Comparison of ENCODE assay signal across 8 cellular contexts in genomic region chr20:25867776-25868649, GRCh38.
A peak's percentile ranks its signal among the peaks of the same experiment; 100 is the strongest.
DNase-seq lines count a peak whose midpoint lies in the region; ATAC-seq and TF ChIP-seq lines count a peak whose summit lies in the region.

No MANE protein-coding gene starts in this region.

- peak overlapping the region; percentile 22 for H3K27ac ChIP-seq in angular gyrus (ENCODE audit: low read depth, low read length)
- H3K27ac ChIP-seq in right cardiac atrium (ENCODE audit: low read length), result no peak overlapping the region
- no peak overlapping the region for H3K27ac ChIP-seq in psoas muscle
- H3K27ac ChIP-seq in aorta (ENCODE audit: low read depth in 1 of 2, low read length in 2 of 2), result no peak overlapping the region

- DNase-seq in DMS79 (lab: John Stamatoyannopoulos, UW) (peak; percentile 75), SHP77 treated with DMSO at 0.1 percent for 48 hours (lab: John Stamatoyannopoulos, UW) (peak; percentile 45), right cardiac atrium (peak; percentile 86 to 94 (median 94)), psoas muscle (peak; percentile 81 to 91), aorta (peak; percentile 89 to 94)

- TF ChIP-seq CTCF in psoas muscle (IDR thresholded peaks at IDR 0.05), result no peak

- H3K9me3 ChIP-seq in right cardiac atrium (ENCODE audit: control insufficient read depth, low read length), result no peaks in the 10 kb centered on the region
- H3K9me3 ChIP-seq in psoas muscle, result no peaks in the 10 kb centered on the region
- no peaks in the 10 kb centered on the region for H3K9me3 ChIP-seq in aorta (ENCODE audit: control insufficient read depth, low read length)

- H3K4me3 ChIP-seq in right cardiac atrium (ENCODE audit: low read length), result peak overlapping the region; percentile 50
- peak overlapping the region; percentile 69 for H3K4me3 ChIP-seq in psoas muscle
- H3K4me3 ChIP-seq in aorta (ENCODE audit: low read length in 2 of 2), result peak overlapping the region; percentile 32 to 57

- 18% methylated on average over 46 of the region's 46 CpGs for WGBS in right cardiac atrium
- 12 to 18% (median 15%) methylated on average over 41 to 46 of the region's 46 CpGs for WGBS in psoas muscle, 3 donors
- 13 to 18% methylated on average over 44 to 46 of the region's 46 CpGs for WGBS in aorta, 2 donors

- H3K27me3 ChIP-seq in right cardiac atrium (ENCODE audit: control insufficient read depth, insufficient read depth) (no peaks in the 10 kb centered on the region), psoas muscle (ENCODE audit: insufficient read depth in 3 of 3, low read length in 2 of 3) (no peaks in the 10 kb centered on the region), aorta (ENCODE audit: control insufficient read depth in 1 of 2, insufficient read depth in 2 of 2, low read length in 1 of 2) (no peaks in the 10 kb centered on the region)

- H3K4me1 ChIP-seq in right cardiac atrium (ENCODE audit: control insufficient read depth, insufficient read depth, low read length) (no peaks in the 10 kb centered on the region), psoas muscle (peaks cover 5% of the 10 kb centered on the region), aorta (ENCODE audit: control insufficient read depth in 1 of 2, insufficient read depth in 2 of 2, low read length in 2 of 2) (no peaks in the 10 kb centered on the region)

- intact Hi-C loops in right cardiac atrium (cut with DNase I) (no loop called here), psoas muscle (cut with DNase I) (no loop called here), aorta (cut with DNase I) (loop anchor here in 1 of 2 donors (5.0 kb wide), 1 partner anchor 171 kb away; the partner anchor contains the start of gene ZNF337)

- H3K36me3 ChIP-seq in psoas muscle (ENCODE audit: insufficient read depth in 1 of 2, low read depth in 1 of 2) (no peaks in the 10 kb centered on the region), aorta (ENCODE audit: control insufficient read depth in 1 of 2, insufficient read depth in 2 of 2, low read length in 1 of 2) (no peaks in the 10 kb centered on the region)

- peak; percentile 63 for ATAC-seq in HG02938 (IDR thresholded peaks at IDR 0.05; ENCODE audit: unreplicated experiment)
- ATAC-seq in right cardiac atrium, result peak; percentile 94
- peak; percentile 82 to 92 (median 92) for ATAC-seq in psoas muscle
- peak; percentile 87 for ATAC-seq in aorta (ENCODE audit: low FRiP score)
- ATAC-seq in GM21526 (IDR thresholded peaks at IDR 0.05; ENCODE audit: low FRiP score, unreplicated experiment), result no peak
